ENCODE assay signal across 8 cellular contexts in the genomic region with DNA sequence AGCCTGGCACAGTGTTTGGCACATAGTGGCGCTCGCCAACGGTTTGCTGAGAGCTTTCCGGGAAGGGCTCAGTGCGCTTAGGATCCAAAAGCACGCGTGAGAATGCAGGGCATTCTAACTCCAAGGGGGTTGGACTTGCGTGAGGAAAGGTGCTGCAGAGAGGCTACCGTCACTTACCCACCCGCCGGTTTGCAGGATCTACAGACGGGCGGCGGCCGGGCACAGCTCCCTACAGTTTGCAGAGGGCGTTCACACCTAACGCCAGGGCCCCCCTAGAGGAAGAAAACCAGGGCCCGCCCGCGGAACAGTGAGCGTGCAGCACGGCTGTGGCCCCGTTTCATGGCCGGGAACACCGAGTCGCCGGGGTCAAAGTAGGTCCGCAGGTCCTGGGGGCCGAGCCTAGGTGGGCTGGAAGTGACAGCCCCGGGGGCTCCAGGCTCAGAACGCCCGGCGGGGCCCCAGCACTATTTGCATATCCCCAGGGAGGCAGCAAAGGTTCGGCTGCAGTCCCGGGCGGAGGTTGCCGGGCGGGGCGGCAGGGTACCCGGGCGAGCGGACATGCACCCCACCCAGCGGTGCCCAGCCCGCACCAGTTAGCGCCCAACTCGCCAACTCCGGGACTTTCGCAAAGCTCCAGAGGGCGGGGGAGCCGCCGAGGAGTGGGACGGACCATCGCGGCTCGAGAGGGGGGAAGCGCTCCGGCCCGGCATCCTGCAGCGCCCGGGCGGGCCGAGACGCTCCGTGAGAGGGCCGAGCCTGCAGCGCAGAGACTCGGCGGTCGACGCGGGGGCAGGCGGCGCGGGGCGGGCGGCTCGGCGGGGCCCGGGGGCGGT. TPM values are rescaled to one million over a fixed set of nuclear protein-coding genes. Genes with fewer than 3 reads are reported as not detected.
DNase-seq lines count a peak whose midpoint lies in the region; ATAC-seq and TF ChIP-seq lines count a peak whose summit lies in the region.

No MANE protein-coding gene starts in this region.

- H3K27ac ChIP-seq in fibroblast of lung (ENCODE audit: insufficient read depth, low read length), result peak overlapping the region; percentile 11
- peak overlapping the region; percentile 80 for H3K27ac ChIP-seq in naive thymus-derived CD4-positive, alpha-beta T cell (ENCODE audit: low read depth, low read length)

- H3K4me1 Mint-ChIP-seq in Calu3 (ENCODE audit: low read depth, unreplicated experiment), result peaks cover 49% of the 10 kb centered on the region
- H3K4me1 Mint-ChIP-seq in activated T-cell treated with anti-CD3 and anti-CD28 coated beads, Interleukin-2, amount 50 U/mL, for 72 hours (ENCODE audit: low read depth), result peaks cover 43% of the 10 kb centered on the region
- H3K4me1 Mint-ChIP-seq in naive thymus-derived CD4-positive, alpha-beta T cell, result peaks cover 33 to 50% (median 41%) of the 10 kb centered on the region in 7 donors
- peaks cover 24 to 37% of the 10 kb centered on the region in 2 donors for H3K4me1 Mint-ChIP-seq in stimulated activated naive B cell treated with anti-CD40 and anti-IgM and Interleukin-4, amounts not matched to agents 10 μg/mL and 1 μg/mL and 100 μg/mL, for 72 hours

- peak; percentile 89 for DNase-seq in Calu3
- peak; percentile 77 for DNase-seq in OCI-M1 (lab: John Stamatoyannopoulos, UW)
- peak; percentile 83 to 85 for DNase-seq in activated T-cell treated with anti-CD3 and anti-CD28 coated beads, Interleukin-2, amount 50 U/mL, for 72 hours
- DNase-seq in fibroblast of lung (ENCODE audit: low read depth in 2 of 2), result peak; percentile 73 to 74
- peak; percentile 63 to 82 (median 79) for DNase-seq in naive thymus-derived CD4-positive, alpha-beta T cell
- DNase-seq in stimulated activated naive B cell treated with anti-CD40 and anti-IgM and Interleukin-4, amounts not matched to agents 10 μg/mL and 1 μg/mL and 100 μg/mL, for 72 hours, result peak; percentile 74

- H3K4me2 ChIP-seq in fibroblast of lung (ENCODE audit: extremely low read depth, insufficient read depth, low read length), result peak overlapping the region; percentile 92

- ATAC-seq in GM19452 (IDR thresholded peaks at IDR 0.05; ENCODE audit: unreplicated experiment), result peak; percentile 79
- ATAC-seq in HG03558 (IDR thresholded peaks at IDR 0.05; ENCODE audit: extremely low read depth, unreplicated experiment), result peak; percentile 54
- peak; percentile 85 to 86 for ATAC-seq in activated T-cell treated with anti-CD3 and anti-CD28 coated beads, Interleukin-2, amount 50 U/mL, for 72 hours (replicated peaks in 1 of 2)
- peak; percentile 93 for ATAC-seq in naive thymus-derived CD4-positive, alpha-beta T cell
- ATAC-seq in stimulated activated naive B cell treated with anti-CD40 and anti-IgM and Interleukin-4, amounts not matched to agents 10 μg/mL and 1 μg/mL and 100 μg/mL, for 72 hours (replicated peaks), result peak; percentile 80 to 85

- no peaks in the 10 kb centered on the region for H3K27me3 ChIP-seq in fibroblast of lung (ENCODE audit: control insufficient read depth, insufficient read depth, low read length)
- no peaks in the 10 kb centered on the region for H3K27me3 ChIP-seq in naive thymus-derived CD4-positive, alpha-beta T cell (ENCODE audit: control insufficient read depth in 2 of 2, insufficient read depth in 2 of 2, low read length in 2 of 2)

- intact Hi-C loops in Calu3 (cut with micrococcal nuclease; ENCODE audit: unreplicated experiment), result no loop called here
- intact Hi-C loops in naive thymus-derived CD4-positive, alpha-beta T cell (cut with micrococcal nuclease), result loop anchor here (1.0 to 10.0 kb wide), 14 partner anchors 8 to 755 kb away; a partner anchor contains a TSS

- BruUV-seq in Calu3 (replicated peaks; lab: Mats Ljungman, UMichigan), result no TSS peak

- H3K27me3 Mint-ChIP-seq in Calu3 (ENCODE audit: unreplicated experiment), result peaks cover 14% of the 10 kb centered on the region
- H3K27me3 Mint-ChIP-seq in activated T-cell treated with anti-CD3 and anti-CD28 coated beads, Interleukin-2, amount 50 U/mL, for 72 hours (ENCODE audit: low read depth), result peaks cover 22% of the 10 kb centered on the region
- H3K27me3 Mint-ChIP-seq in naive thymus-derived CD4-positive, alpha-beta T cell, result peaks cover 0 to 12% (median 0%) of the 10 kb centered on the region in 5 donors
- no peaks in the 10 kb centered on the region for H3K27me3 Mint-ChIP-seq in stimulated activated naive B cell treated with anti-CD40 and anti-IgM and Interleukin-4, amounts not matched to agents 10 μg/mL and 1 μg/mL and 100 μg/mL, for 72 hours

- no peaks in the 10 kb centered on the region for H3K36me3 ChIP-seq in fibroblast of lung (ENCODE audit: control insufficient read depth, insufficient read depth, low read length)
- peaks cover 0 to 5% (median 0%) of the 10 kb centered on the region in 3 experiments for H3K36me3 ChIP-seq in naive thymus-derived CD4-positive, alpha-beta T cell (ENCODE audit: control insufficient read depth in 2 of 3, insufficient read depth in 3 of 3, low read length in 3 of 3)

- peak overlapping the region; percentile 87 for H2AFZ ChIP-seq in fibroblast of lung (ENCODE audit: low read length)

- no peaks in the 10 kb centered on the region for H3K9me3 ChIP-seq in fibroblast of lung (ENCODE audit: control insufficient read depth, insufficient read depth, low read depth, low read length)
- H3K9me3 ChIP-seq in naive thymus-derived CD4-positive, alpha-beta T cell (ENCODE audit: control insufficient read depth in 2 of 3, low read length in 3 of 3), result no peaks in the 10 kb centered on the region

- no peaks in the 10 kb centered on the region for H4K20me1 ChIP-seq in fibroblast of lung (ENCODE audit: control insufficient read depth, extremely low read depth, insufficient read depth, low read length)

- peak overlapping the region; percentile 77 for H3K9ac ChIP-seq in fibroblast of lung (ENCODE audit: insufficient read depth, low read length)

- peak overlapping the region; percentile 92 for H3K4me3 Mint-ChIP-seq in Calu3 (ENCODE audit: low read depth, unreplicated experiment)
- H3K4me3 Mint-ChIP-seq in activated T-cell treated with anti-CD3 and anti-CD28 coated beads, Interleukin-2, amount 50 U/mL, for 72 hours, result peak overlapping the region; percentile 85 to 91
- H3K4me3 Mint-ChIP-seq in naive thymus-derived CD4-positive, alpha-beta T cell, result peak overlapping the region; percentile 82 to 93 (median 88)
- H3K4me3 Mint-ChIP-seq in stimulated activated naive B cell treated with anti-CD40 and anti-IgM and Interleukin-4, amounts not matched to agents 10 μg/mL and 1 μg/mL and 100 μg/mL, for 72 hours, result peak overlapping the region; percentile 88

- TF ChIP-seq CTCF in Calu3 (IDR thresholded peaks at IDR 0.05; ENCODE audit: unreplicated experiment) (peak; percentile 50), fibroblast of lung (conservative IDR thresholded peaks at IDR 0.05 in 1 of 2, IDR thresholded peaks at IDR 0.05 in 1 of 2; ENCODE audit: low read depth in 1 of 2, low read length in 2 of 2) (peak; percentile 29 to 43)

- H3K79me2 ChIP-seq in fibroblast of lung (ENCODE audit: control insufficient read depth, insufficient read depth, low read length), result peaks cover 4% of the 10 kb centered on the region

- H3K36me3 Mint-ChIP-seq in Calu3 (ENCODE audit: insufficient read depth, unreplicated experiment), result peaks cover 30% of the 10 kb centered on the region
- H3K36me3 Mint-ChIP-seq in activated T-cell treated with anti-CD3 and anti-CD28 coated beads, Interleukin-2, amount 50 U/mL, for 72 hours (ENCODE audit: insufficient read depth in 2 of 2), result peaks cover 4 to 6% of the 10 kb centered on the region in 2 donors
- H3K36me3 Mint-ChIP-seq in naive thymus-derived CD4-positive, alpha-beta T cell, result peaks cover 0 to 23% (median 0%) of the 10 kb centered on the region in 5 donors
- H3K36me3 Mint-ChIP-seq in stimulated activated naive B cell treated with anti-CD40 and anti-IgM and Interleukin-4, amounts not matched to agents 10 μg/mL and 1 μg/mL and 100 μg/mL, for 72 hours, result no peaks in the 10 kb centered on the region

- no peaks in the 10 kb centered on the region for H3K9me3 Mint-ChIP-seq in Calu3 (ENCODE audit: low read depth, unreplicated experiment)
- H3K9me3 Mint-ChIP-seq in activated T-cell treated with anti-CD3 and anti-CD28 coated beads, Interleukin-2, amount 50 U/mL, for 72 hours, result no peaks in the 10 kb centered on the region
- H3K9me3 Mint-ChIP-seq in naive thymus-derived CD4-positive, alpha-beta T cell, result no peaks in the 10 kb centered on the region
- no peaks in the 10 kb centered on the region for H3K9me3 Mint-ChIP-seq in stimulated activated naive B cell treated with anti-CD40 and anti-IgM and Interleukin-4, amounts not matched to agents 10 μg/mL and 1 μg/mL and 100 μg/mL, for 72 hours

- H3K4me3 ChIP-seq in fibroblast of lung (replicated peaks in 1 of 4; ENCODE audit: control extremely low read depth in 1 of 4, insufficient read depth in 1 of 4, low read depth in 3 of 4, low read length in 4 of 4), result peak overlapping the region; percentile 48 to 90 (median 80)
- H3K4me3 ChIP-seq in naive thymus-derived CD4-positive, alpha-beta T cell (ENCODE audit: low read length), result peak overlapping the region; percentile 94

- CTCF ChIA-PET in Calu3 (lab: Charles Lee), result interaction anchor here (0.6 to 3.5 kb wide), 19 partner anchors 11 to 257 kb away, joined by 3 to 21 read pairs (median 4); no protein-coding TSS in a partner anchor
- CTCF ChIA-PET in naive thymus-derived CD4-positive, alpha-beta T cell (lab: Charles Lee), result interaction anchor here (0.7 to 3.4 kb wide), 8 partner anchors 8 to 159 kb away, joined by 3 to 14 read pairs (median 4); no protein-coding TSS in a partner anchor

- H3K4me1 ChIP-seq in fibroblast of lung (ENCODE audit: control insufficient read depth, extremely low read depth, insufficient read depth, low read length), result peaks cover 3% of the 10 kb centered on the region
- H3K4me1 ChIP-seq in naive thymus-derived CD4-positive, alpha-beta T cell (ENCODE audit: control insufficient read depth in 2 of 2, insufficient read depth in 2 of 2, low read length in 2 of 2), result peaks cover 16 to 22% of the 10 kb centered on the region in 2 donors

- POLR2A ChIA-PET in naive thymus-derived CD4-positive, alpha-beta T cell (lab: Charles Lee), result interaction anchor here (0.6 to 4.2 kb wide), 11 partner anchors 9 to 257 kb away, joined by 3 to 26 read pairs (median 4); a partner anchor contains a TSS

- H3K27ac Mint-ChIP-seq in Calu3 (ENCODE audit: unreplicated experiment), result no peak overlapping the region
- H3K27ac Mint-ChIP-seq in activated T-cell treated with anti-CD3 and anti-CD28 coated beads, Interleukin-2, amount 50 U/mL, for 72 hours, result peak overlapping the region; percentile 59
- H3K27ac Mint-ChIP-seq in naive thymus-derived CD4-positive, alpha-beta T cell, result peak overlapping the region; percentile 71 to 83 (median 78)
- H3K27ac Mint-ChIP-seq in stimulated activated naive B cell treated with anti-CD40 and anti-IgM and Interleukin-4, amounts not matched to agents 10 μg/mL and 1 μg/mL and 100 μg/mL, for 72 hours, result peak overlapping the region; percentile 84

RNA-seq across cellular contexts. Expression of a gene that starts 0.5 kb away (rescaled TPM):
- total RNA-seq in Calu3 (2022) (54.8 and 68.2 TPM in 2 replicates), fibroblast of lung (16.2 and 18.3 TPM in 2 replicates)
- 10 to 100 TPM; 41.7 to 47.4 TPM for total RNA-seq in activated T-cell treated with anti-CD3 and anti-CD28 coated beads, Interleukin-2, amount 50 U/mL, for 72 hours
- 35.8 and 48.5 TPM in 2 replicates for polyA plus RNA-seq in fibroblast of lung
- 37.1 and 37.9 TPM in 2 replicates for polyA plus RNA-seq in fibroblast of lung (2012)
- 51.9 and 108 TPM in 2 replicates for polyA minus RNA-seq in fibroblast of lung (ENCODE audit: low replicate concordance)
- total RNA-seq in naive thymus-derived CD4-positive, alpha-beta T cell, result 10 to 100 TPM; 16.1 to 56.4 (median 27.1) TPM
- 1 to 10 TPM; 6.2 to 8.7 TPM for polyA plus RNA-seq in naive thymus-derived CD4-positive, alpha-beta T cell

Comparison
In these comparisons a context has a peak if more than half of its experiments do, and no peak if none do; other contexts are left out.
1. Peak in every context shown above with its lines: DNase-seq, ATAC-seq, H3K4me3 ChIP-seq and H3K27ac ChIP-seq.